ENCODE assay signal across 1 cellular context in genomic region chr13:110644892-110645521, GRCh38.
A peak's percentile ranks its signal among the peaks of the same experiment; 100 is the strongest.
TF ChIP-seq lines count a peak whose summit lies in the region.

No MANE protein-coding gene starts in this region.

TF ChIP-seq in GM12878, 131 proteins besides CTCF, POLR2A, EP300 and RAD21:
- no peak for TF ChIP-seq IKZF2 (IDR thresholded peaks at IDR 0.05)
- no peak for TF ChIP-seq IRF4 (IDR thresholded peaks at IDR 0.05; ENCODE audit: low read depth, low read length)
- TF ChIP-seq HDAC2 (IDR thresholded peaks at IDR 0.05), result no peak
- peak; percentile 46; the same call in 1 of the 2 replicates for TF ChIP-seq RUNX3 (IDR thresholded peaks at IDR 0.05; ENCODE audit: low read length)
- no peak for TF ChIP-seq SMAD1 (IDR thresholded peaks at IDR 0.05; ENCODE audit: low read depth, partially characterized antibody)
- TF ChIP-seq ZSCAN29 (IDR thresholded peaks at IDR 0.05), result no peak
- TF ChIP-seq TCF12 (IDR thresholded peaks at IDR 0.05; ENCODE audit: low read depth, low read length), result 0 out of 2 replicates have a peak, but pooled peaks have one; percentile 40
- TF ChIP-seq POU2F2 (IDR thresholded peaks at IDR 0.05; ENCODE audit: borderline replicate concordance, low read depth, low read length), result no peak
- TF ChIP-seq ATF7 (IDR thresholded peaks at IDR 0.05; ENCODE audit: low read depth), result no peak
- no peak for TF ChIP-seq SP1 (IDR thresholded peaks at IDR 0.05; ENCODE audit: low read depth, low read length)
- TF ChIP-seq TCF7 (IDR thresholded peaks at IDR 0.05; ENCODE audit: borderline replicate concordance), result no peak
- no peak for TF ChIP-seq IKZF1 (conservative IDR thresholded peaks at IDR 0.05)
- TF ChIP-seq ZNF687 (IDR thresholded peaks at IDR 0.05), result no peak
- TF ChIP-seq PRDM15 (CRISPR knock-in tag; IDR thresholded peaks at IDR 0.05), result no peak
- no peak for TF ChIP-seq BRCA1 (IDR thresholded peaks at IDR 0.05; ENCODE audit: low read depth, low read length)
- TF ChIP-seq PAX5 (IDR thresholded peaks at IDR 0.05; ENCODE audit: borderline replicate concordance, low read depth, low read length), result no peak
- no peak for TF ChIP-seq FOXM1 (IDR thresholded peaks at IDR 0.05; ENCODE audit: low read depth, low read length)
- no peak for TF ChIP-seq CBFB (IDR thresholded peaks at IDR 0.05; ENCODE audit: low read depth)
- TF ChIP-seq SRF (IDR thresholded peaks at IDR 0.05; ENCODE audit: low read depth in 2 of 2, low read length in 2 of 2), result no peak
- TF ChIP-seq CUX1 (IDR thresholded peaks at IDR 0.05; ENCODE audit: insufficient replicate concordance, low read depth, low read length), result no peak
- TF ChIP-seq TCF3 (IDR thresholded peaks at IDR 0.05; ENCODE audit: borderline replicate concordance, insufficient read depth, low read depth, low read length), result peak; percentile 37; the same call in 1 of the 2 replicates
- peak in 1 of 2 experiments; percentile 39; a peak in 1 of 4 replicates for TF ChIP-seq BHLHE40 (IDR thresholded peaks at IDR 0.05; ENCODE audit: borderline replicate concordance in 1 of 2, low read depth in 2 of 2, low read length in 1 of 2)
- no peak for TF ChIP-seq BCLAF1 (IDR thresholded peaks at IDR 0.05)
- TF ChIP-seq ASH2L (IDR thresholded peaks at IDR 0.05; ENCODE audit: borderline replicate concordance, low read depth), result no peak
- no peak for TF ChIP-seq SMARCA5 (IDR thresholded peaks at IDR 0.05)
- no peak for TF ChIP-seq SMAD5 (IDR thresholded peaks at IDR 0.05; ENCODE audit: low read depth)
- no peak for TF ChIP-seq JUND (IDR thresholded peaks at IDR 0.05; ENCODE audit: low read depth, low read length)
- no peak for TF ChIP-seq ZBTB33 (IDR thresholded peaks at IDR 0.05)
- TF ChIP-seq MAX (IDR thresholded peaks at IDR 0.05; ENCODE audit: low read depth, low read length), result no peak
- TF ChIP-seq SMC3 (IDR thresholded peaks at IDR 0.05; ENCODE audit: borderline replicate concordance, low read length), result peak; percentile 28
- TF ChIP-seq SPI1 (IDR thresholded peaks at IDR 0.05; ENCODE audit: borderline replicate concordance, insufficient read depth, low read depth, low read length), result no peak
- TF ChIP-seq NR2F1 (conservative IDR thresholded peaks at IDR 0.05), result 0 out of 2 replicates have a peak, but pooled peaks have one; percentile 21
- peak; percentile 64 for TF ChIP-seq BCL3 (IDR thresholded peaks at IDR 0.05; ENCODE audit: borderline replicate concordance, insufficient read depth, low read depth, low read length, poor library complexity, severe bottlenecking)
- TF ChIP-seq YBX1 (IDR thresholded peaks at IDR 0.05), result no peak
- no peak for TF ChIP-seq JUNB (IDR thresholded peaks at IDR 0.05)
- TF ChIP-seq YY1 (IDR thresholded peaks at IDR 0.05; ENCODE audit: low read depth, low read length), result 0 out of 2 replicates have a peak, but pooled peaks have one; percentile 24
- TF ChIP-seq SKIL (IDR thresholded peaks at IDR 0.05; ENCODE audit: low read depth, poor library complexity, severe bottlenecking), result no peak
- no peak for TF ChIP-seq MYB (IDR thresholded peaks at IDR 0.05; ENCODE audit: borderline replicate concordance, low read depth, low read length)
- no peak for TF ChIP-seq ESRRA (IDR thresholded peaks at IDR 0.05; ENCODE audit: low read length)
- no peak for TF ChIP-seq SREBF2 (IDR thresholded peaks at IDR 0.05; ENCODE audit: low read length)
TF ChIP-seq in GM12878: peak in this region for 8.
